Comparison of ENCODE assay signal across 10 cellular contexts in genomic region chr12:56021882-56022497, GRCh38. TPM values are rescaled to one million over a fixed set of nuclear protein-coding genes. Genes with fewer than 3 reads are reported as not detected.
A peak's percentile ranks its signal among the peaks of the same experiment; 100 is the strongest.
DNase-seq lines count a peak whose midpoint lies in the region; ATAC-seq, FAIRE-seq and TF ChIP-seq lines count a peak whose summit lies in the region.
"Had no signal": no experiment of that assay in that cellular context is flagged by ENCODE, and none has a peak within 500 bp of the region (broad histone marks: within the 10 kb centered on the region; RNA-seq: fewer than 3 reads in every experiment).

No MANE protein-coding gene starts in this region.

- TF ChIP-seq POLR2A in ovary (IDR thresholded peaks at IDR 0.05), result no peak

- H3K4me1 Mint-ChIP-seq in CD4-positive, alpha-beta memory T cell, result peaks cover 16 to 36% (median 26%) of the 10 kb centered on the region in 4 donors
- peaks cover 31% of the 10 kb centered on the region for H3K4me1 Mint-ChIP-seq in T-helper 17 cell
- peaks cover 22% of the 10 kb centered on the region for H3K4me1 Mint-ChIP-seq in endodermal cell

- no peaks in the 10 kb centered on the region for H3K27me3 Mint-ChIP-seq in CD4-positive, alpha-beta memory T cell
- H3K27me3 Mint-ChIP-seq in T-helper 17 cell (no peaks in the 10 kb centered on the region), endodermal cell (ENCODE audit: insufficient read depth) (no peaks in the 10 kb centered on the region)

- peaks cover 9 to 14% of the 10 kb centered on the region in 2 donors for H3K36me3 Mint-ChIP-seq in CD4-positive, alpha-beta memory T cell
- H3K36me3 Mint-ChIP-seq in T-helper 17 cell (ENCODE audit: low read depth) (peaks cover 7% of the 10 kb centered on the region), endodermal cell (ENCODE audit: low read depth) (peaks cover 20% of the 10 kb centered on the region)

- peak overlapping the region; percentile 31 to 94 (median 92) for H3K27ac Mint-ChIP-seq in CD4-positive, alpha-beta memory T cell
- H3K27ac Mint-ChIP-seq in T-helper 17 cell, result peak overlapping the region; percentile 97
- H3K27ac Mint-ChIP-seq in endodermal cell, result no peak overlapping the region

- peaks cover 4% of the 10 kb centered on the region for H3K36me3 ChIP-seq in CD4-positive, alpha-beta memory T cell (ENCODE audit: insufficient read depth, low read length)
- peaks cover 12% of the 10 kb centered on the region for H3K36me3 ChIP-seq in endodermal cell (ENCODE audit: control insufficient read depth, insufficient read depth, low read length)
- H3K36me3 ChIP-seq in ovary, result no peaks in the 10 kb centered on the region
- H3K36me3 ChIP-seq in MG63, result no peaks in the 10 kb centered on the region
- H3K36me3 ChIP-seq in small intestine (ENCODE audit: control insufficient read depth in 2 of 2, insufficient read depth in 2 of 2, low read length in 2 of 2), result peaks cover 0 to 3% of the 10 kb centered on the region in 2 donors

- POLR2A ChIA-PET in CD4-positive, alpha-beta memory T cell (lab: Charles Lee; ENCODE audit: partially characterized antibody), result interaction anchor here (0.6 to 1.9 kb wide), 10 partner anchors 14 to 292 kb away, joined by 3 to 9 read pairs (median 3); partner anchors contain the start of genes MYL6, ORMDL2, RAB5B and SARNP

- intact Hi-C loops in CD4-positive, alpha-beta memory T cell (cut with micrococcal nuclease), result no loop called here
- intact Hi-C loops in ovary (cut with DNase I), result loop anchor here in 1 of 4 donors (2.0 kb wide), 1 partner anchor 63 kb away; no protein-coding TSS in a partner anchor

- TF ChIP-seq CTCF in endodermal cell (conservative IDR thresholded peaks at IDR 0.05) (no peak), ovary (IDR thresholded peaks at IDR 0.05) (no peak)

- no peaks in the 10 kb centered on the region for H3K9me3 Mint-ChIP-seq in CD4-positive, alpha-beta memory T cell
- H3K9me3 Mint-ChIP-seq in endodermal cell, result no peaks in the 10 kb centered on the region

- H3K27ac ChIP-seq in CD4-positive, alpha-beta memory T cell (ENCODE audit: low read depth, low read length), result peak overlapping the region; percentile 55
- H3K27ac ChIP-seq in endodermal cell (ENCODE audit: low read depth, low read length), result peak overlapping the region; percentile 98
- peak overlapping the region; percentile 33 to 79 for H3K27ac ChIP-seq in ovary
- H3K27ac ChIP-seq in small intestine (ENCODE audit: low read depth in 1 of 2, low read length in 1 of 2), result peak overlapping the region in 1 of 2 donors; percentile 42

- no peak for FAIRE-seq in small intestine (lab: Jason Lieb, UNC)
- FAIRE-seq: G401.6 had no signal

- 55 to 65% methylated on average over 1 to 3 of the region's 3 CpGs for WGBS in endodermal cell (ENCODE audit: insufficient coverage in 1 of 2, insufficient read length in 1 of 2), 2 experiments
- WGBS in ovary, 3 donors, result 21 to 27% (median 23%) methylated on average over 3 of the region's 3 CpGs
- WGBS in small intestine, 3 donors, result 45 to 78% (median 73%) methylated on average over 3 of the region's 3 CpGs

- no peak for TF ChIP-seq EP300 in ovary (IDR thresholded peaks at IDR 0.05)

- no peaks in the 10 kb centered on the region for H3K9me3 ChIP-seq in CD4-positive, alpha-beta memory T cell (ENCODE audit: control insufficient read depth in 1 of 2, low read length in 2 of 2)
- no peaks in the 10 kb centered on the region for H3K9me3 ChIP-seq in T-helper 17 cell (ENCODE audit: control insufficient read depth, low read length, poor library complexity, severe bottlenecking)
- no peaks in the 10 kb centered on the region for H3K9me3 ChIP-seq in endodermal cell (ENCODE audit: control insufficient read depth, low read length)
- no peaks in the 10 kb centered on the region for H3K9me3 ChIP-seq in ovary
- no peaks in the 10 kb centered on the region for H3K9me3 ChIP-seq in MG63
- no peaks in the 10 kb centered on the region for H3K9me3 ChIP-seq in small intestine (ENCODE audit: control insufficient read depth, low read depth)

- peaks cover 32% of the 10 kb centered on the region for H3K4me1 ChIP-seq in CD4-positive, alpha-beta memory T cell (ENCODE audit: insufficient read depth, low read length)
- peaks cover 5% of the 10 kb centered on the region for H3K4me1 ChIP-seq in endodermal cell (ENCODE audit: control insufficient read depth, insufficient read depth, low read length)
- H3K4me1 ChIP-seq in ovary (ENCODE audit: insufficient read depth), result peaks cover 9% of the 10 kb centered on the region
- H3K4me1 ChIP-seq in small intestine (ENCODE audit: control insufficient read depth in 2 of 2, insufficient read depth in 1 of 2, low read depth in 1 of 2, low read length in 1 of 2), result peaks cover 0 to 3% of the 10 kb centered on the region in 2 donors

- ATAC-seq in T-helper 17 cell, result peak; percentile 9

- H3K27me3 ChIP-seq in CD4-positive, alpha-beta memory T cell (ENCODE audit: insufficient read depth, low read length), result no peaks in the 10 kb centered on the region
- H3K27me3 ChIP-seq in endodermal cell (ENCODE audit: control insufficient read depth, insufficient read depth, low read length, poor library complexity, severe bottlenecking) (no peaks in the 10 kb centered on the region), ovary (no peaks in the 10 kb centered on the region), MG63 (no peaks in the 10 kb centered on the region), small intestine (ENCODE audit: control insufficient read depth in 2 of 2, insufficient read depth in 2 of 2, low read length in 2 of 2) (no peaks in the 10 kb centered on the region)

- peak overlapping the region; percentile 89 to 94 (median 90) for H3K4me3 Mint-ChIP-seq in CD4-positive, alpha-beta memory T cell
- H3K4me3 Mint-ChIP-seq in T-helper 17 cell (peak overlapping the region; percentile 99), endodermal cell (peak overlapping the region; percentile 61)

- H3K4me3 ChIP-seq in CD4-positive, alpha-beta memory T cell (ENCODE audit: low read length in 2 of 2), result peak overlapping the region in 1 of 2 donors; percentile 51
- H3K4me3 ChIP-seq in endodermal cell (ENCODE audit: low read length) (peak overlapping the region; percentile 66), ovary (peak overlapping the region; percentile 20), MG63 (no peak overlapping the region), small intestine (ENCODE audit: low read depth in 1 of 2, low read length in 2 of 2) (no peak overlapping the region)

- no peak for DNase-seq in CD4-positive, alpha-beta memory T cell
- DNase-seq in T-helper 17 cell, result no peak
- DNase-seq in endodermal cell, result no peak
- no peak for DNase-seq in ovary
- no peak for DNase-seq in SHP77 treated with DMSO at 0.1 percent for 48 hours (lab: John Stamatoyannopoulos, UW)
- no peak for DNase-seq in activated gamma-delta T cell (lab: John Stamatoyannopoulos, UW)
- DNase-seq in MG63, result no peak
- no peak for DNase-seq in small intestine
- DNase-seq: NCI-H748 treated with DMSO at 0.1 percent for 48 hours had no signal

- no peak overlapping the region for H3K9ac ChIP-seq in endodermal cell (ENCODE audit: extremely low read depth, low read length, poor library complexity, severe bottlenecking)

- CTCF ChIA-PET in CD4-positive, alpha-beta memory T cell (lab: Charles Lee; ENCODE audit: partially characterized antibody), result interaction anchor here (0.8 to 1.1 kb wide), 3 partner anchors 24 to 59 kb away, joined by 3 to 5 read pairs (median 3); partner anchors contain the start of gene SUOX

RNA-seq across cellular contexts. Expression of gene IKZF4, which starts 1.1 kb away (rescaled TPM):
- total RNA-seq in CD4-positive, alpha-beta memory T cell, result 1 to 10 TPM; 7.2 to 7.9 TPM
- 1 to 10 TPM in 1 of 2 donors, under 1 TPM in 1; 0.37 to 2.2 TPM for polyA plus RNA-seq in CD4-positive, alpha-beta memory T cell
- total RNA-seq in T-helper 17 cell (1 to 10 TPM; 3.9 to 9.4 TPM), endodermal cell (10 to 100 TPM in 1 of 2 donors, 1 to 10 TPM in 1; 9.8 to 10.2 TPM), ovary (10 to 100 TPM in 5 of 7 donors, 1 to 10 TPM in 2; 4.0 to 33.2 (median 20.0) TPM)
- 21.4 TPM for polyA plus RNA-seq in endodermal cell (2013, experiment 1 of 2)
- polyA plus RNA-seq in endodermal cell (2013, experiment 2 of 2), result 17.5 TPM
- polyA plus RNA-seq in ovary (10 to 100 TPM in 1 of 2 donors, 1 to 10 TPM in 1; 6.2 to 12.5 TPM), small intestine (1 to 10 TPM; 1.1 to 1.8 (median 1.3) TPM)
- 0.30 and 0.54 TPM in 2 replicates for total RNA-seq in MG63 (2014; rRNA removed; shearing (Covaris generic); ENCODE audit: low replicate concordance)

RNA-seq across cellular contexts. Expression of gene RPS26, which starts 19.7 kb away (rescaled TPM):
- 10 to 100 TPM; 55.6 to 55.8 TPM for total RNA-seq in CD4-positive, alpha-beta memory T cell
- polyA plus RNA-seq in CD4-positive, alpha-beta memory T cell, result 1,000 to 10,000 TPM in 1 of 2 donors, 100 to 1,000 TPM in 1; 386 to 1,449 TPM
- total RNA-seq in T-helper 17 cell (10 to 100 TPM; 46.9 to 72.3 TPM), endodermal cell (10 to 100 TPM; 35.8 to 58.6 TPM), ovary (1,000 to 10,000 TPM in 1 of 7 donors, 100 to 1,000 TPM in 2, 10 to 100 TPM in 4; 16.2 to 2,562 (median 59.7) TPM)
- 2,066 TPM for polyA plus RNA-seq in endodermal cell (2013, experiment 1 of 2)
- polyA plus RNA-seq in endodermal cell (2013, experiment 2 of 2), result 1,971 TPM
- polyA plus RNA-seq in ovary (1,000 to 10,000 TPM in 1 of 2 donors, 100 to 1,000 TPM in 1; 198 to 1,468 TPM), small intestine (1,000 to 10,000 TPM; 1,020 to 1,993 (median 1,332) TPM)
- 313 and 847 TPM in 2 replicates for total RNA-seq in MG63 (2014; rRNA removed; shearing (Covaris generic); ENCODE audit: low replicate concordance)

RNA-seq across cellular contexts. Expression of gene SUOX, which starts 24.9 kb away (rescaled TPM):
- 1 to 10 TPM; 5.4 to 5.9 TPM for total RNA-seq in CD4-positive, alpha-beta memory T cell
- not detected for polyA plus RNA-seq in CD4-positive, alpha-beta memory T cell
- total RNA-seq in T-helper 17 cell, result 1 to 10 TPM; 1.5 to 2.2 TPM
- 10 to 100 TPM; 23.2 to 27.5 TPM for total RNA-seq in endodermal cell
- 22.5 TPM for polyA plus RNA-seq in endodermal cell (2013, experiment 1 of 2)
- polyA plus RNA-seq in endodermal cell (2013, experiment 2 of 2), result 20.3 TPM
- 10 to 100 TPM; 22.1 to 39.4 (median 31.9) TPM for total RNA-seq in ovary
- 10 to 100 TPM; 18.0 to 34.2 TPM for polyA plus RNA-seq in ovary
- total RNA-seq in MG63 (2014; rRNA removed; shearing (Covaris generic); ENCODE audit: low replicate concordance), result 9.7 and 23.4 TPM in 2 replicates
- 10 to 100 TPM in 2 of 3 donors, 1 to 10 TPM in 1; 7.3 to 13.9 (median 13.4) TPM for polyA plus RNA-seq in small intestine

RNA-seq across cellular contexts. Expression of gene RAB5B, which starts 48.1 kb away (rescaled TPM):
- total RNA-seq in CD4-positive, alpha-beta memory T cell, result 100 to 1,000 TPM; 106 to 112 TPM
- polyA plus RNA-seq in CD4-positive, alpha-beta memory T cell, result 10 to 100 TPM; 67.5 to 80.8 TPM
- total RNA-seq in T-helper 17 cell (10 to 100 TPM; 56.4 to 57.0 TPM), endodermal cell (10 to 100 TPM; 91.3 to 95.5 TPM), ovary (100 to 1,000 TPM in 5 of 7 donors, 10 to 100 TPM in 2; 60.4 to 136 (median 117) TPM)
- polyA plus RNA-seq in endodermal cell (2013, experiment 1 of 2), result 90.8 TPM
- polyA plus RNA-seq in endodermal cell (2013, experiment 2 of 2), result 94.2 TPM
- polyA plus RNA-seq in ovary (100 to 1,000 TPM in 1 of 2 donors, 10 to 100 TPM in 1; 81.7 to 217 TPM), small intestine (10 to 100 TPM; 45.8 to 49.4 (median 47.5) TPM)
- total RNA-seq in MG63 (2014; rRNA removed; shearing (Covaris generic); ENCODE audit: low replicate concordance), result 16.5 and 18.6 TPM in 2 replicates

RNA-seq across cellular contexts. Expression of gene CDK2, which starts 55.4 kb away (rescaled TPM):
- 10 to 100 TPM; 17.5 to 21.5 TPM for total RNA-seq in CD4-positive, alpha-beta memory T cell
- 1 to 10 TPM; 4.7 to 5.7 TPM for polyA plus RNA-seq in CD4-positive, alpha-beta memory T cell
- total RNA-seq in T-helper 17 cell (10 to 100 TPM; 12.2 to 18.7 TPM), endodermal cell (10 to 100 TPM; 60.8 to 69.8 TPM), ovary (10 to 100 TPM; 18.3 to 33.9 (median 31.3) TPM)
- polyA plus RNA-seq in endodermal cell (2013, experiment 1 of 2), result 98.5 TPM
- polyA plus RNA-seq in endodermal cell (2013, experiment 2 of 2), result 97.2 TPM
- polyA plus RNA-seq in ovary (10 to 100 TPM; 21.7 to 21.8 TPM), small intestine (10 to 100 TPM in 1 of 3 donors, 1 to 10 TPM in 2; 7.6 to 20.8 (median 9.7) TPM)
- 40.9 and 41.8 TPM in 2 replicates for total RNA-seq in MG63 (2014; rRNA removed; shearing (Covaris generic); ENCODE audit: low replicate concordance)

Comparison
In these comparisons a context has a peak if more than half of its experiments do, and no peak if none do; other contexts are left out.
1. H3K4me3 ChIP-seq: peak in endodermal cell (single experiment) and ovary (single experiment); none in MG63 (single experiment) and small intestine (0 of 2).
2. Peak in every context shown above with its lines, with median percentiles within 50 percentile points of each other: H3K4me3 Mint-ChIP-seq.